Comparison of ENCODE assay signal across 8 cellular contexts in the genomic region with DNA sequence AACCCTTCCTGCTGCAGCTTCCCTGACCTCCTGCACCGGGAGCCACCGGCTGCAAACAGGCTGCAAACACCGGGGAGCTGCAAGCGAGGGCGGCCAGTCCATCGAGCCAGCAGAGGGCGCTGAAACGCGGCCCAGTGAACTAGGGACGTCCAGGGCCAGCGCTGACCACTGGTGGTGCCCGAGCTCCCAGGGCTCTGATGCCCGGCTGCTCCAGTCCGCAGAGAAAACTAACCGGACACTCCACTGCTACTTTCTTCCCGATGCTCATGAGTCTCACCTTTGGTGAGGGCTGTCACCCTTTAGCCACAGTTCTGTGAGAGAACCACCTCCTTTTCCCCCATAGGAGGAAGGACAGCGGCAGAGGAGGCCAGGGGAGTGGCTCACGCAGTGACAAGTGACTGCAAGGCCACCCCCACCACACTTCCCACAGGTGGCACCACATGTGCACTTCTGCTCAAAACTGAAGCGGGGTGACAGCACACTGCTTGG.
DNase-seq lines count a peak whose midpoint lies in the region; ATAC-seq and TF ChIP-seq lines count a peak whose summit lies in the region.

No MANE protein-coding gene starts in this region.

- no peaks in the 10 kb centered on the region for H3K9me3 ChIP-seq in smooth muscle cell (replicated peaks; ENCODE audit: low read depth)

- H3F3A ChIP-seq in smooth muscle cell (ENCODE audit: low read depth), result no peaks in the 10 kb centered on the region

- no peak for ATAC-seq in GM19324 (IDR thresholded peaks at IDR 0.05; ENCODE audit: low FRiP score, unreplicated experiment)

- H2AFZ ChIP-seq in smooth muscle cell (ENCODE audit: low read depth), result peak overlapping the region; percentile 17

- DNase-seq in EL (peak; percentile 70), NCI-H1092 (lab: John Stamatoyannopoulos, UW) (peak; percentile 50), caudate nucleus (lab: John Stamatoyannopoulos, UW) (peak in 57 of 61 donors; percentile 3 to 82 (median 57)), iris pigment epithelial cell (ENCODE audit: low read depth) (peak; percentile 72), smooth muscle cell (lab: John Stamatoyannopoulos, UW; ENCODE audit: unreplicated experiment) (peak; percentile 41), NCI-H1048 (lab: John Stamatoyannopoulos, UW) (no peak)

- no peaks in the 10 kb centered on the region for H3K4me1 ChIP-seq in smooth muscle cell (ENCODE audit: low read depth)

- H3K27me3 ChIP-seq in smooth muscle cell (ENCODE audit: low read depth), result no peaks in the 10 kb centered on the region

- no peaks in the 10 kb centered on the region for H3K36me3 ChIP-seq in smooth muscle cell (ENCODE audit: low read depth)

- no peaks in the 10 kb centered on the region for H4K20me1 ChIP-seq in smooth muscle cell (ENCODE audit: low read depth)

- H3K27ac ChIP-seq in caudate nucleus (ENCODE audit: low read depth, low read length) (no peak overlapping the region), smooth muscle cell (ENCODE audit: low read depth) (no peak overlapping the region)

- TF ChIP-seq CTCF in WI38 (IDR thresholded peaks at IDR 0.05; ENCODE audit: low read depth, low read length) (peak; percentile 91), smooth muscle cell (IDR thresholded peaks at IDR 0.05; ENCODE audit: borderline replicate concordance, insufficient read depth, poor library complexity, severe bottlenecking) (peak; percentile 95)

- H3K4me3 ChIP-seq in WI38 (ENCODE audit: low read depth, low read length), result no peak overlapping the region
- peak overlapping the region; percentile 24 for H3K4me3 ChIP-seq in smooth muscle cell

- H3K9ac ChIP-seq in smooth muscle cell (ENCODE audit: low read depth), result no peak overlapping the region

- 19% methylated on average over 18 of the region's 19 CpGs for WGBS in smooth muscle cell (ENCODE audit: low lambda C conversion rate)

- no peaks in the 10 kb centered on the region for H3K79me2 ChIP-seq in smooth muscle cell (ENCODE audit: low read depth)

- peak overlapping the region; percentile 69 for H3K4me2 ChIP-seq in smooth muscle cell
